ENCODE assay signal across 22 cellular contexts in genomic region chr9:69213647-69214046, GRCh38. TPM values are rescaled to one million over a fixed set of nuclear protein-coding genes. Genes with fewer than 3 reads are reported as not detected.
DNase-seq lines count a peak whose midpoint lies in the region; ATAC-seq and TF ChIP-seq lines count a peak whose summit lies in the region.
"Had no signal": no experiment of that assay in that cellular context is flagged by ENCODE, and none has a peak within 500 bp of the region (broad histone marks: within the 10 kb centered on the region; RNA-seq: fewer than 3 reads in every experiment).

No MANE protein-coding gene starts in this region.

- H3K9me3 ChIP-seq in MG63, result no peaks in the 10 kb centered on the region
- no peaks in the 10 kb centered on the region for H3K9me3 ChIP-seq in lower lobe of right lung
- H3K9me3 ChIP-seq in BE2C, result no peaks in the 10 kb centered on the region

- H3K27me3 Mint-ChIP-seq in Calu3 (ENCODE audit: unreplicated experiment), result no peaks in the 10 kb centered on the region
- H3K27me3 Mint-ChIP-seq: B cell; CD8-positive, alpha-beta memory T cell had no signal

- H3K27ac ChIP-seq in lower lobe of right lung, result peak overlapping the region; percentile 21
- H3K27ac ChIP-seq: HL-60 had no signal

- no peak for TF ChIP-seq CTCF in Calu3 (IDR thresholded peaks at IDR 0.05; ENCODE audit: unreplicated experiment)
- no peak for TF ChIP-seq CTCF in fibroblast of the aortic adventitia (IDR thresholded peaks at IDR 0.05; ENCODE audit: insufficient read depth, low read length)
- no peak for TF ChIP-seq CTCF in lower lobe of right lung (IDR thresholded peaks at IDR 0.05)
- no peak for TF ChIP-seq CTCF in BE2C (IDR thresholded peaks at IDR 0.05; ENCODE audit: low read depth, low read length)

- H3K36me3 Mint-ChIP-seq in Calu3 (ENCODE audit: insufficient read depth, unreplicated experiment), result peaks cover 35% of the 10 kb centered on the region
- H3K36me3 Mint-ChIP-seq: CD8-positive, alpha-beta memory T cell had no signal

- CTCF ChIA-PET in Calu3 (lab: Charles Lee), result no interaction called here

- no peaks in the 10 kb centered on the region for H3K9me3 Mint-ChIP-seq in Calu3 (ENCODE audit: low read depth, unreplicated experiment)
- H3K9me3 Mint-ChIP-seq: CD14-positive monocyte; CD8-positive, alpha-beta memory T cell had no signal

- H3K4me3 Mint-ChIP-seq in Calu3 (ENCODE audit: low read depth, unreplicated experiment), result no peak overlapping the region
- H3K4me3 Mint-ChIP-seq: B cell; CD14-positive monocyte; CD8-positive, alpha-beta memory T cell had no signal

- no peak for ATAC-seq in lower lobe of right lung

- peaks cover 23% of the 10 kb centered on the region for H3K4me1 ChIP-seq in lower lobe of right lung
- no peaks in the 10 kb centered on the region for H3K4me1 ChIP-seq in BE2C

- no peak overlapping the region for H3K27ac Mint-ChIP-seq in Calu3 (ENCODE audit: unreplicated experiment)
- H3K27ac Mint-ChIP-seq: B cell; CD14-positive monocyte; CD8-positive, alpha-beta memory T cell had no signal

- H3K27me3 ChIP-seq in MG63, result no peaks in the 10 kb centered on the region
- no peaks in the 10 kb centered on the region for H3K27me3 ChIP-seq in lower lobe of right lung (ENCODE audit: low read depth)
- H3K27me3 ChIP-seq in BE2C, result no peaks in the 10 kb centered on the region

- H3K4me1 Mint-ChIP-seq in Calu3 (ENCODE audit: low read depth, unreplicated experiment), result no peaks in the 10 kb centered on the region
- H3K4me1 Mint-ChIP-seq: B cell; CD14-positive monocyte; CD8-positive, alpha-beta memory T cell had no signal

- H3K36me3 ChIP-seq in MG63 (no peaks in the 10 kb centered on the region), lower lobe of right lung (peaks cover 25% of the 10 kb centered on the region), BE2C (no peaks in the 10 kb centered on the region; the same call in 1 of the 2 replicates)

- intact Hi-C loops in Calu3 (cut with micrococcal nuclease; ENCODE audit: unreplicated experiment), result no loop called here
- intact Hi-C loops in lower lobe of right lung (cut with DNase I), result no loop called here

- DNase-seq in Calu3 (no peak), MG63 (peak; percentile 9), fibroblast of the aortic adventitia (ENCODE audit: low read depth) (peak; percentile 22), lower lobe of right lung (no peak), BE2C (no peak), germinal center (ENCODE audit: low spot score) (no peak), NCI-H1105 (lab: John Stamatoyannopoulos, UW) (no peak)
- DNase-seq: CD8-positive, alpha-beta memory T cell; DND-41; NCI-H1092; NCI-H1436; NCI-H187; NCI-H2081 treated with DMSO at 0.1 percent for 48 hours; NCI-H2171; NCI-H226; NCI-H510A; NCI-H69; RPMI8226; SHP77 treated with DMSO at 0.1 percent for 48 hours had no signal

- TSS peak; percentile 20 for BruUV-seq in Calu3 (replicated peaks; lab: Mats Ljungman, UMichigan)

- H3K4me3 ChIP-seq in MG63 (no peak overlapping the region), fibroblast of the aortic adventitia (ENCODE audit: low read depth, low read length) (no peak overlapping the region), lower lobe of right lung (no peak overlapping the region), BE2C (ENCODE audit: low read depth, low read length) (no peak overlapping the region)

RNA-seq across cellular contexts. Expression of gene TJP2, which starts 39.6 kb away (rescaled TPM):
- total RNA-seq in Calu3 (2022), result 139 and 160 TPM in 2 replicates
- total RNA-seq in MG63 (2014; rRNA removed; shearing (Covaris generic); ENCODE audit: low replicate concordance), result 10.1 and 11.5 TPM in 2 replicates
- total RNA-seq in fibroblast of the aortic adventitia (ENCODE audit: low replicate concordance), result 61.7 and 105 TPM in 2 replicates
- total RNA-seq in lower lobe of right lung, result 124 TPM
- polyA plus RNA-seq in BE2C (2012; ENCODE audit: insufficient read depth, insufficient read length, low read depth), result 10.1 TPM

Comparison
In these comparisons a context has a peak if more than half of its experiments do, and no peak if none do; other contexts are left out.
1. DNase-seq: peak in MG63 (single experiment) and fibroblast of the aortic adventitia (single experiment); none in Calu3 (single experiment), lower lobe of right lung (single experiment), BE2C (single experiment), germinal center (single experiment) and NCI-H1105 (single experiment).